8 cellular contexts compared by ENCODE assay signal in the genomic region with DNA sequence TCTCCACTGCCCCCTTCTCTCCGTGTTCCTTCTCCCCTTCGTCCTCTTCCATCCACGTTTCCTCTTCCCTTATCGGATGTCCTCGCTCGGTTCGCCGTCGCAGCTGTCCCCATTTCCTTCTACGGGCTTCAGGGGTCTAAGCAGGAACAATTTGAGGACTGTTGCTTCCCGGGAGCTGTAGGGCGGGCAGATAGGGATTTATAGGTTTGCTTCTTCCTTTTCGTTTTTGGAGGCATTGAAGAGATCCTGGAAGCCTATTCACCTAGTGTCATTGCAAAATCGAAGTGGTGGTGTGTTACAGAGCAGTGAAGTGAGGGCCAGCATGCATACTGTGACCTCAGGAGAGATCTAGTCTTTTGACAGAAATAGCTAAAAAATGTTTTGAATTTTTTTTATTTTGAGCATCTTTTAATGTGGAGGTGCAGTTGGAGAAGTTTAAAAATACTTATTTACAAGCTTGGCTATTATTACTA. TPM values are rescaled to one million over a fixed set of nuclear protein-coding genes. Genes with fewer than 3 reads are reported as not detected.
A peak's percentile ranks its signal among the peaks of the same experiment; 100 is the strongest.
DNase-seq lines count a peak whose midpoint lies in the region; ATAC-seq and TF ChIP-seq lines count a peak whose summit lies in the region.

No MANE protein-coding gene starts in this region.

- no peaks in the 10 kb centered on the region for H3K9me3 ChIP-seq in fibroblast of lung (ENCODE audit: control insufficient read depth, insufficient read depth, low read depth, low read length)

- TF ChIP-seq CTCF in GM13977 (IDR thresholded peaks at IDR 0.05; ENCODE audit: extremely low read depth, insufficient read depth, missing control alignments) (no peak), fibroblast of lung (conservative IDR thresholded peaks at IDR 0.05 in 1 of 2, IDR thresholded peaks at IDR 0.05 in 1 of 2; ENCODE audit: low read depth in 1 of 2, low read length in 2 of 2) (no peak), nephron (IDR thresholded peaks at IDR 0.05; ENCODE audit: unreplicated experiment in 3 of 3) (no peak)

- H3K9ac ChIP-seq in fibroblast of lung (ENCODE audit: insufficient read depth, low read length): peak overlapping the region; percentile 74

- H3K27me3 ChIP-seq in fibroblast of lung (ENCODE audit: control insufficient read depth, insufficient read depth, low read length): no peaks in the 10 kb centered on the region

- H3K4me1 Mint-ChIP-seq in nephron: peaks cover 31% of the 10 kb centered on the region

- peak overlapping the region; percentile 21 for H3K27ac ChIP-seq in fibroblast of lung (ENCODE audit: insufficient read depth, low read length)

- H3K4me3 Mint-ChIP-seq in nephron: peak overlapping the region; percentile 92 to 95 (median 93)

- no peak for ATAC-seq in HG03571 (IDR thresholded peaks at IDR 0.05; ENCODE audit: unreplicated experiment)

- DNase-seq in AG08395 (ENCODE audit: low spot score): peak; percentile 15
- peak; percentile 39 for DNase-seq in GM13977 (ENCODE audit: low spot score)
- peak; percentile 27 for DNase-seq in UCSD-AML1 (lab: John Stamatoyannopoulos, UW; ENCODE audit: unreplicated experiment)
- no peak for DNase-seq in fibroblast of lung (ENCODE audit: low read depth in 2 of 2)
- no peak for DNase-seq in NCI-H510A treated with DMSO at 0.1 percent for 48 hours (lab: John Stamatoyannopoulos, UW)
- no peak for DNase-seq in stimulated activated CD4-positive, alpha-beta T cell treated with anti-CD3 and anti-CD28 coated beads, Interleukin-2, amount 100 ng/mL, for 48 hours

- H3K4me3 ChIP-seq in fibroblast of lung (replicated peaks in 1 of 4; ENCODE audit: control extremely low read depth in 1 of 4, insufficient read depth in 1 of 4, low read depth in 3 of 4, low read length in 4 of 4): peak overlapping the region; percentile 61 to 86 (median 80)

- H3K79me2 ChIP-seq in fibroblast of lung (ENCODE audit: control insufficient read depth, insufficient read depth, low read length): peaks cover 42% of the 10 kb centered on the region

- H3K36me3 ChIP-seq in fibroblast of lung (ENCODE audit: control insufficient read depth, insufficient read depth, low read length): no peaks in the 10 kb centered on the region

- in situ Hi-C loops in GM13977 (cut with MboI; ENCODE audit: low pct_unique_long_range_greater_than_20kb, low sequenced_read_pairs, unreplicated experiment): no loop called here

- H3K4me1 ChIP-seq in fibroblast of lung (ENCODE audit: control insufficient read depth, extremely low read depth, insufficient read depth, low read length): no peaks in the 10 kb centered on the region

- H3K27me3 Mint-ChIP-seq in nephron (ENCODE audit: low read depth): no peaks in the 10 kb centered on the region

- peak overlapping the region; percentile 61 to 95 (median 80) for H3K27ac Mint-ChIP-seq in nephron

- peaks cover 14% of the 10 kb centered on the region for H3K36me3 Mint-ChIP-seq in nephron (ENCODE audit: low read depth)

- peak overlapping the region; percentile 88 for H3K4me2 ChIP-seq in fibroblast of lung (ENCODE audit: extremely low read depth, insufficient read depth, low read length)

- no peaks in the 10 kb centered on the region for H3K9me3 Mint-ChIP-seq in nephron

- no peaks in the 10 kb centered on the region for H4K20me1 ChIP-seq in fibroblast of lung (ENCODE audit: control insufficient read depth, extremely low read depth, insufficient read depth, low read length)

- H2AFZ ChIP-seq in fibroblast of lung (ENCODE audit: low read length): peak overlapping the region; percentile 32

RNA-seq across cellular contexts. Expression of gene ZYG11B, which starts 0.9 kb away (rescaled TPM):
- 36.7 and 50.7 TPM in 2 replicates for total RNA-seq in fibroblast of lung
- 21.1 and 30.2 TPM in 2 replicates for polyA plus RNA-seq in fibroblast of lung
- 9.6 and 14.1 TPM in 2 replicates for polyA plus RNA-seq in fibroblast of lung (2012)
- 22.3 and 23.3 TPM in 2 replicates for polyA minus RNA-seq in fibroblast of lung (ENCODE audit: low replicate concordance)

RNA-seq across cellular contexts. Expression of gene COA7, which starts 29.0 kb away (rescaled TPM):
- total RNA-seq in fibroblast of lung: 14.5 and 15.2 TPM in 2 replicates
- polyA plus RNA-seq in fibroblast of lung: 16.2 and 16.8 TPM in 2 replicates
- polyA plus RNA-seq in fibroblast of lung (2012): 19.0 and 20.2 TPM in 2 replicates
- 12.7 and 13.6 TPM in 2 replicates for polyA minus RNA-seq in fibroblast of lung (ENCODE audit: low replicate concordance)

Comparison
In these comparisons a context has a peak if more than half of its experiments do, and no peak if none do; other contexts are left out.
1. DNase-seq: peak in AG08395 (single experiment), GM13977 (single experiment) and UCSD-AML1 (single experiment); none in fibroblast of lung (0 of 2), NCI-H510A treated with DMSO at 0.1 percent for 48 hours (single experiment) and stimulated activated CD4-positive, alpha-beta T cell treated with anti-CD3 and anti-CD28 coated beads, Interleukin-2, amount 100 ng/mL, for 48 hours (0 of 2).